In genomic region chr11:124086447-124086846, GRCh38 we compare ENCODE assay signal across 18 cellular contexts. TPM values are rescaled to one million over a fixed set of nuclear protein-coding genes. Genes with fewer than 3 reads are reported as not detected.
DNase-seq lines count a peak whose midpoint lies in the region; ATAC-seq and TF ChIP-seq lines count a peak whose summit lies in the region.
"Had no signal": no experiment of that assay in that cellular context is flagged by ENCODE, and none has a peak within 500 bp of the region (broad histone marks: within the 10 kb centered on the region; RNA-seq: fewer than 3 reads in every experiment).

No MANE protein-coding gene starts in this region.

- 46 to 48% methylated on average over 4 of the region's 4 CpGs for WGBS in lower leg skin, 2 donors

- H3K27me3 ChIP-seq in foreskin keratinocyte, result no peaks in the 10 kb centered on the region
- H3K27me3 ChIP-seq: brain microvascular endothelial cell had no signal

- intact Hi-C loops in lower leg skin (cut with DNase I; ENCODE audit: low total_unique reads), result no loop called here

- H3K4me3 ChIP-seq in lower leg skin (ENCODE audit: low read depth, poor library complexity, severe bottlenecking), result no peak overlapping the region
- H3K4me3 ChIP-seq: lung, upper lobe of right lung had no signal

- peak; percentile 39 for ATAC-seq in foreskin keratinocyte
- ATAC-seq: T-helper 17 cell, upper lobe of right lung had no signal

- no peak overlapping the region for H3K27ac ChIP-seq in foreskin keratinocyte
- H3K27ac ChIP-seq: brain microvascular endothelial cell, upper lobe of right lung had no signal

- DNase-seq in DMS53 (lab: John Stamatoyannopoulos, UW) (peak; percentile 58), DMS53 treated with DMSO at 0.1 percent for 48 hours (lab: John Stamatoyannopoulos, UW; ENCODE audit: unreplicated experiment) (no peak), NCI-H69 (lab: John Stamatoyannopoulos, UW) (peak; percentile 9), foreskin keratinocyte (no peak), putamen (ENCODE audit: low spot score) (peak; percentile 55), EL (no peak), lower leg skin (ENCODE audit: low spot score in 2 of 2) (no peak)
- DNase-seq in activated effector memory CD4-positive, alpha-beta T cell treated with Interleukin-2 at 50 U/mL for 16 hours, result no peak
- DNase-seq: activated CD4-positive, alpha-beta T cell treated with anti-CD3 and anti-CD28 coated beads for 48 hours; brain microvascular endothelial cell; Caco-2; RPMI8226; T-helper 17 cell; upper lobe of right lung had no signal

- TF ChIP-seq CTCF in foreskin keratinocyte (conservative IDR thresholded peaks at IDR 0.05) (no peak), lower leg skin (IDR thresholded peaks at IDR 0.05) (no peak)

- H3K4me1 ChIP-seq in foreskin keratinocyte, result peaks cover 12% of the 10 kb centered on the region
- H3K4me1 ChIP-seq: Caco-2, upper lobe of right lung had no signal

- TF ChIP-seq POLR2A in lower leg skin (IDR thresholded peaks at IDR 0.05), result no peak

RNA-seq across cellular contexts. Expression of gene VWA5A, which starts 28.8 kb away (rescaled TPM):
- total RNA-seq in foreskin keratinocyte (14.3 and 20.0 TPM in 2 replicates), lower leg skin (10 to 100 TPM; 16.4 to 27.4 (median 24.0) TPM)
- 10.1 and 12.5 TPM in 2 replicates for polyA plus RNA-seq in foreskin keratinocyte

RNA-seq across cellular contexts. Expression of gene OR10G7, which starts 45.3 kb away (rescaled TPM):
- total RNA-seq in foreskin keratinocyte, result not detected in 2 replicates
- polyA plus RNA-seq in foreskin keratinocyte, result not detected in 2 replicates
- total RNA-seq in lower leg skin, result not detected
- total RNA-seq: A172, Caco-2, lung, osteocyte, T-helper 17 cell, upper lobe of right lung had no signal
- polyA plus RNA-seq: IgD-negative memory B cell, lung had no signal

RNA-seq across cellular contexts. Expression of gene OR10G8, which starts 59.8 kb away (rescaled TPM):
- total RNA-seq in foreskin keratinocyte, result not detected in 2 replicates
- not detected in 2 replicates for polyA plus RNA-seq in foreskin keratinocyte
- not detected for total RNA-seq in lower leg skin
- total RNA-seq: A172, Caco-2, lung, osteocyte, T-helper 17 cell, upper lobe of right lung had no signal
- polyA plus RNA-seq: IgD-negative memory B cell, lung had no signal

Comparison
In these comparisons a context has a peak if more than half of its experiments do, and no peak if none do; other contexts are left out.
1. DNase-seq: peak in DMS53 (single experiment), NCI-H69 (single experiment) and putamen (single experiment); none in DMS53 treated with DMSO at 0.1 percent for 48 hours (single experiment), foreskin keratinocyte (0 of 2), activated effector memory CD4-positive, alpha-beta T cell treated with Interleukin-2 at 50 U/mL for 16 hours (single experiment), EL (single experiment) and lower leg skin (0 of 2).